ENCODE assay signal across 9 cellular contexts in the genomic region with DNA sequence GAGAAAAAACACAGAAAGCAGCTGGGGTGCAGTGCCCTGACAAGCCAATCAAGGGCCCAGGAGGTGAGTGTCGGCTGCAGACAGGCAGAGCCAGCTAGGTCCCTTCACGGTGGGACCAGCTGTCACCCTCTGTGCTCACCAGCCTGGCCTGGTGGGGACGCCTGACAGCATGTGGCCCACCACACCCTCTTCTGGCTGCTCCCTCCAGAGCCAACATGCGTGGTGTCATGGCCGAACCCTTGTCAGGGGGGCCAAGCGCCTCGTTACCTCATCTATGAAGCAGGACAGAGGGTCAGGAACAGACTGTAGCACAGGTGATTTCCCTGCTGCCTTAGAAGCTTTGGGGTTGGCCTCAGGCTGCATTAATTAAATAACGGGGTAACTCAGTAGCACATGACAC. TPM values are rescaled to one million over a fixed set of nuclear protein-coding genes. Genes with fewer than 3 reads are reported as not detected.
DNase-seq lines count a peak whose midpoint lies in the region; ATAC-seq and TF ChIP-seq lines count a peak whose summit lies in the region.
"Had no signal": no experiment of that assay in that cellular context is flagged by ENCODE, and none has a peak within 500 bp of the region (broad histone marks: within the 10 kb centered on the region; RNA-seq: fewer than 3 reads in every experiment).

No MANE protein-coding gene starts in this region.

- H3K79me2 ChIP-seq in GM23248 (ENCODE audit: insufficient read depth) = peaks cover 99% of the 10 kb centered on the region

- H2AFZ ChIP-seq in GM23248 = no peak overlapping the region

- no peaks in the 10 kb centered on the region for H3K9me2 ChIP-seq in GM23248 (ENCODE audit: insufficient read depth)

- H3K36me3 ChIP-seq in GM23248 (ENCODE audit: low read depth) (no peaks in the 10 kb centered on the region), Peyer's patch (peaks cover 0 to under 1% (median 0%) of the 10 kb centered on the region in 3 donors), esophagus muscularis mucosa (no peaks in the 10 kb centered on the region)

- 86% methylated on average over 8 of the region's 8 CpGs for WGBS in GM23248 (ENCODE audit: low coverage in 1 of 2, low lambda C conversion rate in 2 of 2, missing lambda C conversion rate in 2 of 2), 2 experiments
- 85% methylated on average over 6 of the region's 8 CpGs for WGBS in esophagus muscularis mucosa

- H3K4me1 ChIP-seq in GM23248 (ENCODE audit: insufficient read depth) = peaks cover 40% of the 10 kb centered on the region
- H3K4me1 ChIP-seq in Peyer's patch = peaks cover 2 to 87% (median 26%) of the 10 kb centered on the region in 4 donors
- H3K4me1 ChIP-seq in esophagus muscularis mucosa = peaks cover 60 to 97% (median 95%) of the 10 kb centered on the region in 4 donors

- no peak for ATAC-seq in HG02798 (IDR thresholded peaks at IDR 0.05; ENCODE audit: poor library complexity, unreplicated experiment)
- no peak for ATAC-seq in GM19467 (IDR thresholded peaks at IDR 0.05; ENCODE audit: unreplicated experiment)

- H3K27me3 ChIP-seq in GM23248 (replicated peaks; ENCODE audit: insufficient read depth) (no peaks in the 10 kb centered on the region), Peyer's patch (no peaks in the 10 kb centered on the region), esophagus muscularis mucosa (no peaks in the 10 kb centered on the region)

- in situ Hi-C loops in GM23248 (cut with MboI) = no loop called here

- peaks cover 20% of the 10 kb centered on the region for H3F3A ChIP-seq in GM23248 (ENCODE audit: insufficient read depth)

- no peak overlapping the region for H3K4me2 ChIP-seq in GM23248 (ENCODE audit: unreplicated experiment)

- H3K27ac ChIP-seq in GM23248 = peak overlapping the region; percentile 87
- peak overlapping the region; percentile 56 to 85 (median 78) for H3K27ac ChIP-seq in Peyer's patch
- peak overlapping the region; percentile 81 to 88 (median 86) for H3K27ac ChIP-seq in esophagus muscularis mucosa (replicated peaks in 1 of 4)
- H3K27ac ChIP-seq in skin epidermis = peak overlapping the region in 20 of 21 experiments; percentile 47 to 96 (median 80)

- DNase-seq in GM23248 (no peak), Peyer's patch (no peak), esophagus muscularis mucosa (ENCODE audit: extremely low spot score) (no peak), NCI-H2227 treated with DMSO at 0.1 percent for 48 hours (lab: John Stamatoyannopoulos, UW) (no peak), GM19238 (ENCODE audit: insufficient read length, low spot score) (no peak)
- DNase-seq: GF-D8 had no signal

- 0 out of 2 replicates have a peak, but pooled peaks cover 4% of the 10 kb centered on the region for H4K20me1 ChIP-seq in GM23248 (ENCODE audit: insufficient read depth)

- H3K9me3 ChIP-seq in GM23248 (ENCODE audit: low read depth) (no peaks in the 10 kb centered on the region), Peyer's patch (no peaks in the 10 kb centered on the region), esophagus muscularis mucosa (no peaks in the 10 kb centered on the region)

- TF ChIP-seq CTCF in Peyer's patch (IDR thresholded peaks at IDR 0.05) (no peak), esophagus muscularis mucosa (IDR thresholded peaks at IDR 0.05) (no peak)

- intact Hi-C loops in esophagus muscularis mucosa (cut with DNase I) = loop anchor here (5.0 kb wide), 1 partner anchor 44 kb away; the partner anchor contains the start of gene ELL

- H3K4me3 ChIP-seq in GM23248 (no peak overlapping the region), Peyer's patch (no peak overlapping the region), esophagus muscularis mucosa (no peak overlapping the region), skin epidermis (no peak overlapping the region)

- 0 out of 2 replicates have a peak overlapping the region, but pooled peaks have one; percentile 46 for H3K9ac ChIP-seq in GM23248

- TF ChIP-seq POLR2A in Peyer's patch (IDR thresholded peaks at IDR 0.05) = no peak
- no peak for TF ChIP-seq POLR2A in esophagus muscularis mucosa (IDR thresholded peaks at IDR 0.05; ENCODE audit: low read depth)

- TF ChIP-seq EP300 in esophagus muscularis mucosa (IDR thresholded peaks at IDR 0.05) = no peak

RNA-seq across cellular contexts. Expression of gene ISYNA1, which starts 40.0 kb away (rescaled TPM):
- 5.5 and 8.9 TPM in 2 replicates for total RNA-seq in GM23248 (2014; rRNA removed; shearing (Covaris generic))
- polyA plus RNA-seq in GM23248 (2016; fragmentation: Nextera tagmentation; extraction: Ambion mirVana) = 12.3 and 17.2 TPM in 2 replicates
- 10 to 100 TPM in 3 of 4 donors, 1 to 10 TPM in 1; 5.3 to 26.4 (median 14.0) TPM for total RNA-seq in Peyer's patch
- 10 to 100 TPM; 15.8 to 38.9 (median 26.2) TPM for total RNA-seq in esophagus muscularis mucosa

RNA-seq across cellular contexts. Expression of gene ELL, which starts 43.9 kb away (rescaled TPM):
- 22.1 and 24.2 TPM in 2 replicates for total RNA-seq in GM23248 (2014; rRNA removed; shearing (Covaris generic))
- polyA plus RNA-seq in GM23248 (2016; fragmentation: Nextera tagmentation; extraction: Ambion mirVana) = 16.4 and 17.1 TPM in 2 replicates
- total RNA-seq in Peyer's patch (10 to 100 TPM; 18.9 to 49.5 (median 34.2) TPM), esophagus muscularis mucosa (10 to 100 TPM in 3 of 4 donors, 1 to 10 TPM in 1; 9.1 to 35.1 (median 20.1) TPM)

RNA-seq across cellular contexts. Expression of gene SSBP4, which starts 58.8 kb away (rescaled TPM):
- 156 and 169 TPM in 2 replicates for total RNA-seq in GM23248 (2014; rRNA removed; shearing (Covaris generic))
- polyA plus RNA-seq in GM23248 (2016; fragmentation: Nextera tagmentation; extraction: Ambion mirVana) = 46.5 and 46.9 TPM in 2 replicates
- 10 to 100 TPM; 34.0 to 85.8 (median 39.9) TPM for total RNA-seq in Peyer's patch
- total RNA-seq in esophagus muscularis mucosa = 100 to 1,000 TPM in 1 of 4 donors, 10 to 100 TPM in 3; 53.2 to 109 (median 77.8) TPM
